ENCODE assay signal across 21 cellular contexts in genomic region chr11:26762089-26762488, GRCh38. TPM values are rescaled to one million over a fixed set of nuclear protein-coding genes. Genes with fewer than 3 reads are reported as not detected.
"Had no signal": no experiment of that assay in that cellular context is flagged by ENCODE, and none has a peak within 500 bp of the region (broad histone marks: within the 10 kb centered on the region; RNA-seq: fewer than 3 reads in every experiment).

No MANE protein-coding gene starts in this region.

- ATAC-seq: activated CD8-positive, alpha-beta T cell treated with anti-CD3 and anti-CD28 coated beads for 36 hours; activated naive CD8-positive, alpha-beta T cell treated with anti-CD3 and anti-CD28 coated beads, Interleukin-2, amount 50 U/mL, for 24 hours; natural killer cell; right lobe of liver had no signal

- H3K27ac Mint-ChIP-seq: activated B cell treated with CpG ODN at 0.5 μM for 24 hours; activated CD8-positive, alpha-beta T cell treated with anti-CD3 and anti-CD28 coated beads for 36 hours; activated naive CD4-positive, alpha-beta T cell treated with anti-CD3 and anti-CD28 coated beads, Interleukin-2, amount 10 ng/mL, durations not matched to agents 7 days and 5 days; activated naive CD8-positive, alpha-beta T cell treated with anti-CD3 and anti-CD28 coated beads, Interleukin-2, amount 50 U/mL, for 24 hours; endodermal cell; natural killer cell had no signal

- H3K36me3 Mint-ChIP-seq: activated naive CD4-positive, alpha-beta T cell treated with anti-CD3 and anti-CD28 coated beads, Interleukin-2, amount 10 ng/mL, durations not matched to agents 7 days and 5 days; brain; natural killer cell had no signal

- DNase-seq: activated B cell treated with CpG ODN at 0.5 μM for 24 hours; activated CD4-positive, alpha-beta T cell treated with anti-CD3 and anti-CD28 coated beads for 4 hours; activated CD8-positive, alpha-beta T cell treated with anti-CD3 and anti-CD28 coated beads for 36 hours; activated naive CD4-positive, alpha-beta T cell treated with anti-CD3 and anti-CD28 coated beads, Interleukin-2, amount 10 ng/mL, durations not matched to agents 7 days and 5 days; activated naive CD8-positive, alpha-beta T cell treated with anti-CD3 and anti-CD28 coated beads, Interleukin-2, amount 50 U/mL, for 24 hours; activated T-cell treated with anti-CD3 and anti-CD28 coated beads, Interleukin-2, amount 50 U/mL, for 1 hour; anterior cingulate cortex; caudate nucleus; endodermal cell; foreskin fibroblast; left cardiac atrium; natural killer cell; ovary; right lobe of liver; small intestine; stimulated activated CD4-positive, alpha-beta T cell treated with anti-CD3 and anti-CD28 coated beads, Interleukin-15, amount 100 ng/mL, for 24 hours; stimulated activated CD4-positive, alpha-beta T cell treated with anti-CD3 and anti-CD28 coated beads, Interleukin-2, amount 100 ng/mL, for 48 hours; stomach; trophoblast cell had no signal

- H3K9me3 Mint-ChIP-seq: activated B cell treated with CpG ODN at 0.5 μM for 24 hours; activated naive CD4-positive, alpha-beta T cell treated with anti-CD3 and anti-CD28 coated beads, Interleukin-2, amount 10 ng/mL, durations not matched to agents 7 days and 5 days; activated naive CD8-positive, alpha-beta T cell treated with anti-CD3 and anti-CD28 coated beads, Interleukin-2, amount 50 U/mL, for 24 hours; endodermal cell had no signal

- H3K4me3 Mint-ChIP-seq: activated B cell treated with CpG ODN at 0.5 μM for 24 hours; activated CD8-positive, alpha-beta T cell treated with anti-CD3 and anti-CD28 coated beads for 36 hours; activated naive CD4-positive, alpha-beta T cell treated with anti-CD3 and anti-CD28 coated beads, Interleukin-2, amount 10 ng/mL, durations not matched to agents 7 days and 5 days; activated naive CD8-positive, alpha-beta T cell treated with anti-CD3 and anti-CD28 coated beads, Interleukin-2, amount 50 U/mL, for 24 hours; brain; endodermal cell; natural killer cell had no signal

- H3K4me1 Mint-ChIP-seq: activated B cell treated with CpG ODN at 0.5 μM for 24 hours; activated naive CD4-positive, alpha-beta T cell treated with anti-CD3 and anti-CD28 coated beads, Interleukin-2, amount 10 ng/mL, durations not matched to agents 7 days and 5 days; activated naive CD8-positive, alpha-beta T cell treated with anti-CD3 and anti-CD28 coated beads, Interleukin-2, amount 50 U/mL, for 24 hours; natural killer cell had no signal

RNA-seq across cellular contexts. Expression of gene SLC5A12, which starts 40.2 kb away (rescaled TPM):
- total RNA-seq: activated B cell treated with CpG ODN at 0.5 μM for 24 hours; activated CD8-positive, alpha-beta T cell treated with anti-CD3 and anti-CD28 coated beads for 36 hours; natural killer cell; pulmonary artery endothelial cell had no signal
